ENCODE assay signal across 8 cellular contexts in genomic region chr1:61050541-61051454, GRCh38. TPM values are rescaled to one million over a fixed set of nuclear protein-coding genes. Genes with fewer than 3 reads are reported as not detected.
DNase-seq lines count a peak whose midpoint lies in the region; ATAC-seq and TF ChIP-seq lines count a peak whose summit lies in the region.

No MANE protein-coding gene starts in this region.

- peak overlapping the region in 4 of 8 donors; percentile 24 to 69 (median 51) for H3K27ac Mint-ChIP-seq in CD8-positive, alpha-beta memory T cell
- H3K27ac Mint-ChIP-seq in HFFc6: no peak overlapping the region
- no peak overlapping the region for H3K27ac Mint-ChIP-seq in natural killer cell treated with Interleukin-12 subunit alpha and Interleukin-12 subunit beta and Interleukin-15 and Interleukin-18, amount 100 ng/mL, for 72 hours

- no peaks in the 10 kb centered on the region for H3K36me3 ChIP-seq in CD8-positive, alpha-beta memory T cell (ENCODE audit: insufficient read depth, low read length)

- H3K4me1 Mint-ChIP-seq in CD8-positive, alpha-beta memory T cell: peaks cover 28 to 40% (median 31%) of the 10 kb centered on the region in 3 donors
- peaks cover 15% of the 10 kb centered on the region for H3K4me1 Mint-ChIP-seq in HFFc6 (ENCODE audit: low read depth)
- H3K4me1 Mint-ChIP-seq in natural killer cell treated with Interleukin-12 subunit alpha and Interleukin-12 subunit beta and Interleukin-15 and Interleukin-18, amount 100 ng/mL, for 72 hours (ENCODE audit: low read depth in 2 of 2): peaks cover 13 to 14% of the 10 kb centered on the region in 2 donors

- ATAC-seq in natural killer cell treated with Interleukin-12 subunit alpha and Interleukin-12 subunit beta and Interleukin-15 and Interleukin-18, amount 100 ng/mL, for 72 hours: peak; percentile 66
- ATAC-seq in GM18519 (IDR thresholded peaks at IDR 0.05; ENCODE audit: low FRiP score, unreplicated experiment): no peak

- POLR2A ChIA-PET in CD8-positive, alpha-beta memory T cell (lab: Charles Lee): interaction anchor here (0.5 to 2.5 kb wide), 9 partner anchors 9 to 229 kb away, joined by 3 to 29 read pairs (median 3); partner anchors contain the start of gene NFIA

- CTCF ChIA-PET in CD8-positive, alpha-beta memory T cell (lab: Charles Lee): interaction anchor here (0.6 to 4.8 kb wide), 50 partner anchors 8 to 802 kb away, joined by 3 to 53 read pairs (median 4); partner anchors contain the start of gene NFIA

- H3K4me3 Mint-ChIP-seq in CD8-positive, alpha-beta memory T cell: peak overlapping the region; percentile 84 to 93 (median 85)
- peak overlapping the region; percentile 81 for H3K4me3 Mint-ChIP-seq in HFFc6
- peak overlapping the region; percentile 60 for H3K4me3 Mint-ChIP-seq in natural killer cell treated with Interleukin-12 subunit alpha and Interleukin-12 subunit beta and Interleukin-15 and Interleukin-18, amount 100 ng/mL, for 72 hours

- H3K9me3 Mint-ChIP-seq in CD8-positive, alpha-beta memory T cell: no peaks in the 10 kb centered on the region
- no peaks in the 10 kb centered on the region for H3K9me3 Mint-ChIP-seq in HFFc6
- H3K9me3 Mint-ChIP-seq in natural killer cell treated with Interleukin-12 subunit alpha and Interleukin-12 subunit beta and Interleukin-15 and Interleukin-18, amount 100 ng/mL, for 72 hours: no peaks in the 10 kb centered on the region

- peak overlapping the region; percentile 52 for H3K4me3 ChIP-seq in CD8-positive, alpha-beta memory T cell (ENCODE audit: low read length)
- H3K4me3 ChIP-seq in fibroblast of the aortic adventitia (ENCODE audit: low read depth, low read length): peak overlapping the region; percentile 69

- H3K27me3 Mint-ChIP-seq in CD8-positive, alpha-beta memory T cell: peaks cover 22 to 27% of the 10 kb centered on the region in 2 donors
- peaks cover 11% of the 10 kb centered on the region for H3K27me3 Mint-ChIP-seq in HFFc6 (ENCODE audit: insufficient read depth)
- H3K27me3 Mint-ChIP-seq in natural killer cell treated with Interleukin-12 subunit alpha and Interleukin-12 subunit beta and Interleukin-15 and Interleukin-18, amount 100 ng/mL, for 72 hours: peaks cover 39 to 48% of the 10 kb centered on the region in 2 donors

- no peak for TF ChIP-seq CTCF in HFFc6 (IDR thresholded peaks at IDR 0.05)
- TF ChIP-seq CTCF in VCaP (conservative IDR thresholded peaks at IDR 0.05): no peak
- no peak for TF ChIP-seq CTCF in fibroblast of the aortic adventitia (IDR thresholded peaks at IDR 0.05; ENCODE audit: insufficient read depth, low read length)

- peak overlapping the region; percentile 61 for H3K27ac ChIP-seq in CD8-positive, alpha-beta memory T cell (ENCODE audit: low read depth, low read length)
- H3K27ac ChIP-seq in VCaP: peak overlapping the region; percentile 86

- H3K27me3 ChIP-seq in CD8-positive, alpha-beta memory T cell (ENCODE audit: insufficient read depth, low read length, poor library complexity, severe bottlenecking): no peaks in the 10 kb centered on the region

- H3K9me3 ChIP-seq in CD8-positive, alpha-beta memory T cell (ENCODE audit: low read length): no peaks in the 10 kb centered on the region

- DNase-seq in CD8-positive, alpha-beta memory T cell: peak in 3 of 5 donors; percentile 6 to 16 (median 16)
- DNase-seq in HFFc6: no peak
- peak; percentile 28 for DNase-seq in fibroblast of the aortic adventitia (ENCODE audit: low read depth)
- DNase-seq in natural killer cell treated with Interleukin-12 subunit alpha and Interleukin-12 subunit beta and Interleukin-15 and Interleukin-18, amount 100 ng/mL, for 72 hours (ENCODE audit: low spot score): no peak
- DNase-seq in stimulated activated naive CD4-positive, alpha-beta T cell treated with Interleukin-2 at 50 U/mL for 16 hours (lab: John Stamatoyannopoulos, UW): no peak
- no peak for DNase-seq in NOMO-1 (lab: John Stamatoyannopoulos, UW; ENCODE audit: unreplicated experiment in 2 of 2)

- peaks cover 14% of the 10 kb centered on the region for H3K4me1 ChIP-seq in CD8-positive, alpha-beta memory T cell (ENCODE audit: insufficient read depth, low read length)

- H3K36me3 Mint-ChIP-seq in CD8-positive, alpha-beta memory T cell: no peaks in the 10 kb centered on the region
- no peaks in the 10 kb centered on the region for H3K36me3 Mint-ChIP-seq in HFFc6 (ENCODE audit: low read depth)
- H3K36me3 Mint-ChIP-seq in natural killer cell treated with Interleukin-12 subunit alpha and Interleukin-12 subunit beta and Interleukin-15 and Interleukin-18, amount 100 ng/mL, for 72 hours: no peaks in the 10 kb centered on the region

RNA-seq across cellular contexts. Expression of gene NFIA, which starts 31.6 kb away (rescaled TPM):
- total RNA-seq in CD8-positive, alpha-beta memory T cell: 1 to 10 TPM; 6.1 to 7.0 TPM
- 9.9 TPM for polyA plus RNA-seq in CD8-positive, alpha-beta memory T cell
- total RNA-seq in HFFc6 (2021; fragmentation: NEBNext Ultra II Directional; extraction: Animal tissue kit (Norgen Biotek cat#: 25700)): 10 to 100 TPM in 4 of 6 experiments, 1 to 10 TPM in 2; 8.5 to 11.3 (median 10.4) TPM
- 32.0 and 42.0 TPM in 2 replicates for total RNA-seq in fibroblast of the aortic adventitia (ENCODE audit: low replicate concordance)
- 1 to 10 TPM in 1 of 2 donors, under 1 TPM in 1; 0.14 to 7.3 TPM for total RNA-seq in natural killer cell treated with Interleukin-12 subunit alpha and Interleukin-12 subunit beta and Interleukin-15 and Interleukin-18, amount 100 ng/mL, for 72 hours

Comparison
In these comparisons a context has a peak if more than half of its experiments do, and no peak if none do; other contexts are left out.
1. DNase-seq: peak in CD8-positive, alpha-beta memory T cell (3 of 5) and fibroblast of the aortic adventitia (single experiment); none in HFFc6 (single experiment), natural killer cell treated with Interleukin-12 subunit alpha and Interleukin-12 subunit beta and Interleukin-15 and Interleukin-18, amount 100 ng/mL, for 72 hours (single experiment), stimulated activated naive CD4-positive, alpha-beta T cell treated with Interleukin-2 at 50 U/mL for 16 hours (single experiment) and NOMO-1 (0 of 2).
2. Peak in every context shown above with its lines, with median percentiles within 50 percentile points of each other: H3K4me3 Mint-ChIP-seq.